Comparison of ENCODE assay signal across 8 cellular contexts in the genomic region with DNA sequence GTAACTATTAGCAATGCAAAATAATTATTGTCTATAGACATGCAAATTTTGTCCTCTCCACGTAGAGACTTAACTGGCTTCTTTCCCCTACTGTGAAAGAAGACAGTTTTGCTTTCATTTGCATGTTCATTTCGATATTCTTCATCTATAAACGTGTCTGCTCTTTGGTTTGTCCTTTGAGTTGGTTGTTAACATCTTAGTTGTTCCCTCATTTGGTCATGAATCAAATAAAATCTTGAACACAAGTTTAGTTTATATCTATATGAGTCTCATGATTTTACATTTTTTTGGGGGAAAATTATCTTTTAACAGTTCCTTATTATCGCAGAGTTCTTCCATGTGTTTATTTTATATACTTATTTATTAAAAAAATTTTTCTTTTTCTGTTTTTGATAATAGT.
"Had no signal": no experiment of that assay in that cellular context is flagged by ENCODE, and none has a peak within 500 bp of the region (broad histone marks: within the 10 kb centered on the region; RNA-seq: fewer than 3 reads in every experiment).

No MANE protein-coding gene starts in this region.

- H3K4me3 ChIP-seq: GM12878 had no signal

- ATAC-seq: GM12878 had no signal

- FAIRE-seq: G401.6, GM12878, GM12891, GM12892, GM18507, GM19239 had no signal

- DNase-seq: GDM1, GF-D8 had no signal
